Comparison of ENCODE assay signal across 2 cellular contexts in the genomic region with DNA sequence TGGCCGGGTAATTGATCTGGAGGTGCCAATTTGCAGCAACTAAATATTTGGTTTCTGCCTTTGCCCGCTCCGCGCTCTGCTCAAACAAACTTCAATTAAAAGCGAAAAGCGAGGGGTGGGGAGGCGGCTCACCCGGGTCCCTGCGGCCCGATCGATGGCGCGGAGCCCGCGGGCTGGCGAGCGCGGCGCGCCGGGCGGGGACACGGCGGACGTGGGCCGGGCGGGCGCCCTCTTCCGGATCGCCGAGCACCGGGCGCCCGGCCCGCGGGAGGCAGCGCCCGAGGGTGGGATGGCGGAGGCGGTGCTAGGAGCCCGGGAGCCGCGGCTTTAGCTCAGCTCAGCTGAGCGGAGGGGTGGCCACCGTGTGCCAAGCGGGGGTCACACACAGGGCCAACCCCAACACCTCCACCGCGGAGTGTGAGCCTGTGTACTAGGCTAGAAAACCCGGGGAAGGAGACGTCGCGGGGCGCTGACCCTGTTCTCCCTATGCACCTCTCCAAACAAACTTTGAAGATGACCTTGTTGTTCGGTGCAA.
TF ChIP-seq lines count a peak whose summit lies in the region.

No MANE protein-coding gene starts in this region.

TF ChIP-seq in SK-N-SH treated with all-trans-retinoic acid at 6 μM for 48 hours, 23 proteins besides CTCF, POLR2A, EP300 and RAD21:
- TF ChIP-seq CREB5 (CRISPR knock-in tag; IDR thresholded peaks at IDR 0.05; ENCODE audit: low read depth): no peak
- peak; percentile 66; the same call in 1 of the 2 replicates for TF ChIP-seq GLIS3 (CRISPR knock-in tag; IDR thresholded peaks at IDR 0.05)

TF ChIP-seq in GM12878, 131 proteins besides CTCF, POLR2A, EP300 and RAD21:
- TF ChIP-seq CHD4 (IDR thresholded peaks at IDR 0.05) (no peak), TARDBP (IDR thresholded peaks at IDR 0.05; ENCODE audit: borderline replicate concordance) (no peak), RBBP5 (conservative IDR thresholded peaks at IDR 0.05) (no peak), E2F4 (IDR thresholded peaks at IDR 0.05; ENCODE audit: low read depth, low read length) (no peak), FOS (IDR thresholded peaks at IDR 0.05; ENCODE audit: borderline replicate concordance, extremely low read depth, insufficient read length) (no peak), HDAC6 (IDR thresholded peaks at IDR 0.05; ENCODE audit: unreplicated experiment) (no peak), IKZF1 (conservative IDR thresholded peaks at IDR 0.05) (peak; percentile 63), TCF12 (IDR thresholded peaks at IDR 0.05; ENCODE audit: low read depth, low read length) (no peak), NR2F1 (conservative IDR thresholded peaks at IDR 0.05) (0 out of 2 replicates have a peak, but pooled peaks have one; percentile 16), BHLHE40 (IDR thresholded peaks at IDR 0.05; ENCODE audit: borderline replicate concordance in 1 of 2, low read depth in 2 of 2, low read length in 1 of 2) (peak in 1 of 2 experiments; percentile 24; a peak in 1 of 4 replicates), ZBED1 (IDR thresholded peaks at IDR 0.05; ENCODE audit: borderline replicate concordance) (no peak), SMC3 (IDR thresholded peaks at IDR 0.05; ENCODE audit: borderline replicate concordance, low read length) (peak; percentile 18; the same call in 1 of the 2 replicates), SMARCA5 (IDR thresholded peaks at IDR 0.05) (peak; percentile 87), TAF1 (IDR thresholded peaks at IDR 0.05; ENCODE audit: borderline replicate concordance, low read depth, low read length) (no peak), ETV6 (conservative IDR thresholded peaks at IDR 0.05 in 1 of 2, IDR thresholded peaks at IDR 0.05 in 1 of 2; ENCODE audit: borderline replicate concordance in 1 of 2, low read depth in 1 of 2) (no peak), GATAD2B (conservative IDR thresholded peaks at IDR 0.05; ENCODE audit: low read depth) (peak; percentile 92), RAD51 (IDR thresholded peaks at IDR 0.05) (no peak), LARP7 (IDR thresholded peaks at IDR 0.05) (peak; percentile 53; the same call in 1 of the 2 replicates), NFXL1 (IDR thresholded peaks at IDR 0.05; ENCODE audit: borderline replicate concordance) (no peak), ZNF24 (IDR thresholded peaks at IDR 0.05) (no peak), ZNF217 (IDR thresholded peaks at IDR 0.05) (peak; percentile 65; the same call in 1 of the 2 replicates), MYB (IDR thresholded peaks at IDR 0.05; ENCODE audit: borderline replicate concordance, low read depth, low read length) (no peak), CBX5 (IDR thresholded peaks at IDR 0.05; ENCODE audit: low read depth) (no peak), TCF7 (IDR thresholded peaks at IDR 0.05; ENCODE audit: borderline replicate concordance) (no peak), BACH1 (IDR thresholded peaks at IDR 0.05; ENCODE audit: borderline replicate concordance) (peak; percentile 41; the same call in 1 of the 2 replicates), BCL11A (IDR thresholded peaks at IDR 0.05; ENCODE audit: low read depth, low read length) (no peak), KLF5 (IDR thresholded peaks at IDR 0.05; ENCODE audit: partially characterized antibody) (no peak), HCFC1 (IDR thresholded peaks at IDR 0.05; ENCODE audit: low read length) (no peak), NFIC (IDR thresholded peaks at IDR 0.05; ENCODE audit: low read depth, low read length) (no peak), SRF (IDR thresholded peaks at IDR 0.05; ENCODE audit: low read depth in 2 of 2, low read length in 2 of 2) (no peak), SREBF2 (IDR thresholded peaks at IDR 0.05; ENCODE audit: low read length) (no peak), RB1 (IDR thresholded peaks at IDR 0.05; ENCODE audit: borderline replicate concordance) (peak; percentile 69; the same call in 1 of the 2 replicates), YY1 (IDR thresholded peaks at IDR 0.05; ENCODE audit: low read depth, low read length) (peak; percentile 29; the same call in 1 of the 2 replicates), ASH2L (IDR thresholded peaks at IDR 0.05; ENCODE audit: borderline replicate concordance, low read depth) (no peak)
- TF ChIP-seq, protein P1, sequence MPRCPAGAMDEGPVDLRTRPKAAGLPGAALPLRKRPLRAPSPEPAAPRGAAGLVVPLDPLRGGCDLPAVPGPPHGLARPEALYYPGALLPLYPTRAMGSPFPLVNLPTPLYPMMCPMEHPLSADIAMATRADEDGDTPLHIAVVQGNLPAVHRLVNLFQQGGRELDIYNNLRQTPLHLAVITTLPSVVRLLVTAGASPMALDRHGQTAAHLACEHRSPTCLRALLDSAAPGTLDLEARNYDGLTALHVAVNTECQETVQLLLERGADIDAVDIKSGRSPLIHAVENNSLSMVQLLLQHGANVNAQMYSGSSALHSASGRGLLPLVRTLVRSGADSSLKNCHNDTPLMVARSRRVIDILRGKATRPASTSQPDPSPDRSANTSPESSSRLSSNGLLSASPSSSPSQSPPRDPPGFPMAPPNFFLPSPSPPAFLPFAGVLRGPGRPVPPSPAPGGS (IDR thresholded peaks at IDR 0.05; ENCODE audit: borderline replicate concordance, insufficient read depth, low read depth, low read length, poor library complexity, severe bottlenecking): no peak
- TF ChIP-seq, protein P2, sequence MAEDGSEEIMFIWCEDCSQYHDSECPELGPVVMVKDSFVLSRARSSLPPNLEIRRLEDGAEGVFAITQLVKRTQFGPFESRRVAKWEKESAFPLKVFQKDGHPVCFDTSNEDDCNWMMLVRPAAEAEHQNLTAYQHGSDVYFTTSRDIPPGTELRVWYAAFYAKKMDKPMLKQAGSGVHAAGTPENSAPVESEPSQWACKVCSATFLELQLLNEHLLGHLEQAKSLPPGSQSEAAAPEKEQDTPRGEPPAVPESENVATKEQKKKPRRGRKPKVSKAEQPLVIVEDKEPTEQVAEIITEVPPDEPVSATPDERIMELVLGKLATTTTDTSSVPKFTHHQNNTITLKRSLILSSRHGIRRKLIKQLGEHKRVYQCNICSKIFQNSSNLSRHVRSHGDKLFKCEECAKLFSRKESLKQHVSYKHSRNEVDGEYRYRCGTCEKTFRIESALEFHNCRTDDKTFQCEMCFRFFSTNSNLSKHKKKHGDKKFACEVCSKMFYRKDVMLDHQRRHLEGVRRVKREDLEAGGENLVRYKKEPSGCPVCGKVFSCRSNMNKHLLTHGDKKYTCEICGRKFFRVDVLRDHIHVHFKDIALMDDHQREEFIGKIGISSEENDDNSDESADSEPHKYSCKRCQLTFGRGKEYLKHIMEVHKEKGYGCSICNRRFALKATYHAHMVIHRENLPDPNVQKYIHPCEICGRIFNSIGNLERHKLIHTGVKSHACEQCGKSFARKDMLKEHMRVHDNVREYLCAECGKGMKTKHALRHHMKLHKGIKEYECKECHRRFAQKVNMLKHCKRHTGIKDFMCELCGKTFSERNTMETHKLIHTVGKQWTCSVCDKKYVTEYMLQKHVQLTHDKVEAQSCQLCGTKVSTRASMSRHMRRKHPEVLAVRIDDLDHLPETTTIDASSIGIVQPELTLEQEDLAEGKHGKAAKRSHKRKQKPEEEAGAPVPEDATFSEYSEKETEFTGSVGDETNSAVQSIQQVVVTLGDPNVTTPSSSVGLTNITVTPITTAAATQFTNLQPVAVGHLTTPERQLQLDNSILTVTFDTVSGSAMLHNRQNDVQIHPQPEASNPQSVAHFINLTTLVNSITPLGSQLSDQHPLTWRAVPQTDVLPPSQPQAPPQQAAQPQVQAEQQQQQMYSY (CRISPR knock-in tag; IDR thresholded peaks at IDR 0.05): no peak
- TF ChIP-seq, protein P3, sequence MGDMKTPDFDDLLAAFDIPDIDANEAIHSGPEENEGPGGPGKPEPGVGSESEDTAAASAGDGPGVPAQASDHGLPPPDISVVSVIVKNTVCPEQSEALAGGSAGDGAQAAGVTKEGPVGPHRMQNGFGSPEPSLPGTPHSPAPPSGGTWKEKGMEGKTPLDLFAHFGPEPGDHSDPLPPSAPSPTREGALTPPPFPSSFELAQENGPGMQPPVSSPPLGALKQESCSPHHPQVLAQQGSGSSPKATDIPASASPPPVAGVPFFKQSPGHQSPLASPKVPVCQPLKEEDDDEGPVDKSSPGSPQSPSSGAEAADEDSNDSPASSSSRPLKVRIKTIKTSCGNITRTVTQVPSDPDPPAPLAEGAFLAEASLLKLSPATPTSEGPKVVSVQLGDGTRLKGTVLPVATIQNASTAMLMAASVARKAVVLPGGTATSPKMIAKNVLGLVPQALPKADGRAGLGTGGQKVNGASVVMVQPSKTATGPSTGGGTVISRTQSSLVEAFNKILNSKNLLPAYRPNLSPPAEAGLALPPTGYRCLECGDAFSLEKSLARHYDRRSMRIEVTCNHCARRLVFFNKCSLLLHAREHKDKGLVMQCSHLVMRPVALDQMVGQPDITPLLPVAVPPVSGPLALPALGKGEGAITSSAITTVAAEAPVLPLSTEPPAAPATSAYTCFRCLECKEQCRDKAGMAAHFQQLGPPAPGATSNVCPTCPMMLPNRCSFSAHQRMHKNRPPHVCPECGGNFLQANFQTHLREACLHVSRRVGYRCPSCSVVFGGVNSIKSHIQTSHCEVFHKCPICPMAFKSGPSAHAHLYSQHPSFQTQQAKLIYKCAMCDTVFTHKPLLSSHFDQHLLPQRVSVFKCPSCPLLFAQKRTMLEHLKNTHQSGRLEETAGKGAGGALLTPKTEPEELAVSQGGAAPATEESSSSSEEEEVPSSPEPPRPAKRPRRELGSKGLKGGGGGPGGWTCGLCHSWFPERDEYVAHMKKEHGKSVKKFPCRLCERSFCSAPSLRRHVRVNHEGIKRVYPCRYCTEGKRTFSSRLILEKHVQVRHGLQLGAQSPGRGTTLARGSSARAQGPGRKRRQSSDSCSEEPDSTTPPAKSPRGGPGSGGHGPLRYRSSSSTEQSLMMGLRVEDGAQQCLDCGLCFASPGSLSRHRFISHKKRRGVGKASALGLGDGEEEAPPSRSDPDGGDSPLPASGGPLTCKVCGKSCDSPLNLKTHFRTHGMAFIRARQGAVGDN (IDR thresholded peaks at IDR 0.05): no peak
- TF ChIP-seq, protein P4, sequence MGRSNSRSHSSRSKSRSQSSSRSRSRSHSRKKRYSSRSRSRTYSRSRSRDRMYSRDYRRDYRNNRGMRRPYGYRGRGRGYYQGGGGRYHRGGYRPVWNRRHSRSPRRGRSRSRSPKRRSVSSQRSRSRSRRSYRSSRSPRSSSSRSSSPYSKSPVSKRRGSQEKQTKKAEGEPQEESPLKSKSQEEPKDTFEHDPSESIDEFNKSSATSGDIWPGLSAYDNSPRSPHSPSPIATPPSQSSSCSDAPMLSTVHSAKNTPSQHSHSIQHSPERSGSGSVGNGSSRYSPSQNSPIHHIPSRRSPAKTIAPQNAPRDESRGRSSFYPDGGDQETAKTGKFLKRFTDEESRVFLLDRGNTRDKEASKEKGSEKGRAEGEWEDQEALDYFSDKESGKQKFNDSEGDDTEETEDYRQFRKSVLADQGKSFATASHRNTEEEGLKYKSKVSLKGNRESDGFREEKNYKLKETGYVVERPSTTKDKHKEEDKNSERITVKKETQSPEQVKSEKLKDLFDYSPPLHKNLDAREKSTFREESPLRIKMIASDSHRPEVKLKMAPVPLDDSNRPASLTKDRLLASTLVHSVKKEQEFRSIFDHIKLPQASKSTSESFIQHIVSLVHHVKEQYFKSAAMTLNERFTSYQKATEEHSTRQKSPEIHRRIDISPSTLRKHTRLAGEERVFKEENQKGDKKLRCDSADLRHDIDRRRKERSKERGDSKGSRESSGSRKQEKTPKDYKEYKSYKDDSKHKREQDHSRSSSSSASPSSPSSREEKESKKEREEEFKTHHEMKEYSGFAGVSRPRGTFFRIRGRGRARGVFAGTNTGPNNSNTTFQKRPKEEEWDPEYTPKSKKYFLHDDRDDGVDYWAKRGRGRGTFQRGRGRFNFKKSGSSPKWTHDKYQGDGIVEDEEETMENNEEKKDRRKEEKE (IDR thresholded peaks at IDR 0.05): no peak
TF ChIP-seq in GM12878: peak in this region for 11.
